8 cellular contexts compared by ENCODE assay signal in the genomic region with DNA sequence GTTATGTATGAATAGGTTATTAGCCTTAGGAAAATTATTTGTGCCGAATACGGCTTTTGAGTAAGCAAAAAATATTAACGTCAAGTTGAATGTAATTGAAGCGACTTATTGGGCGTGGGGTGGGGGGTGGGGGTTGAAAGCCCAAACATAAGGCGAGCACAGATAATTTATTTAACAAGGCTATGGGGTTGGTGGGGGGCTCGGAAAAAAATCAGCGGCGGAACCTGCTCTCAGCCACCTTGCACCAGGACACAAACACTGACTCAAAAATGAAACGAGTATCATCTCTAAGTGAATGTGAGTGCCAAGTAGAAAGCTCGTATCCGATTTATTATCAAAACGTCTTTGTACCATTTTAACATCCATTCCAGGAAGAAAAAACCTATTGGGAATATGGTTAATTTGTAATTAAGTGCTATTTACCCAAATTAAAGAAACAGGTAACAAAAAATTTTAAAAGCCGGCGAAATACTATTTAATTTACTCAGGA. TPM values are rescaled to one million over a fixed set of nuclear protein-coding genes. Genes with fewer than 3 reads are reported as not detected.
DNase-seq lines count a peak whose midpoint lies in the region; ATAC-seq and TF ChIP-seq lines count a peak whose summit lies in the region.

No MANE protein-coding gene starts in this region.

- peak overlapping the region; percentile 53 for H3K4me3 ChIP-seq in retinal pigment epithelial cell (ENCODE audit: low read length)

- no peaks in the 10 kb centered on the region for H3K9me3 Mint-ChIP-seq in activated CD4-positive, alpha-beta T cell treated with anti-CD3 and anti-CD28 coated beads, Interleukin-2, amount 10 ng/mL, durations not matched to agents 24 days and 14 days
- H3K9me3 Mint-ChIP-seq in T-helper 2 cell treated with Interferon-gamma antibody and Interleukin-4, amounts not matched to agents 5 μg/mL and 100 μg/mL, for 36 hours, result no peaks in the 10 kb centered on the region

- TF ChIP-seq CTCF in foreskin keratinocyte (conservative IDR thresholded peaks at IDR 0.05), result no peak
- no peak for TF ChIP-seq CTCF in retinal pigment epithelial cell (conservative IDR thresholded peaks at IDR 0.05; ENCODE audit: low read depth, low read length)

- peak overlapping the region; percentile 86 for H3K4me3 Mint-ChIP-seq in activated CD4-positive, alpha-beta T cell treated with anti-CD3 and anti-CD28 coated beads, Interleukin-2, amount 10 ng/mL, durations not matched to agents 24 days and 14 days
- peak overlapping the region; percentile 85 for H3K4me3 Mint-ChIP-seq in T-helper 2 cell treated with Interferon-gamma antibody and Interleukin-4, amounts not matched to agents 5 μg/mL and 100 μg/mL, for 36 hours

- H3K27me3 ChIP-seq in foreskin keratinocyte, result no peaks in the 10 kb centered on the region

- ATAC-seq in foreskin keratinocyte (no peak), GM18907 (IDR thresholded peaks at IDR 0.05; ENCODE audit: unreplicated experiment) (no peak), GM21381 (IDR thresholded peaks at IDR 0.05; ENCODE audit: unreplicated experiment) (no peak)

- DNase-seq in activated CD4-positive, alpha-beta T cell treated with anti-CD3 and anti-CD28 coated beads, Interleukin-2, amount 10 ng/mL, durations not matched to agents 24 days and 14 days, result no peak
- DNase-seq in activated CD4-positive, alpha-beta T cell treated with anti-CD3 and anti-CD28 coated beads for 48 hours, result no peak
- no peak for DNase-seq in T-helper 2 cell treated with Interferon-gamma antibody and Interleukin-4, amounts not matched to agents 5 μg/mL and 100 μg/mL, for 36 hours (ENCODE audit: low spot score)
- DNase-seq in foreskin keratinocyte (no peak), retinal pigment epithelial cell (ENCODE audit: low read depth) (no peak), COR-L47 (lab: John Stamatoyannopoulos, UW) (no peak)

- H3K36me3 Mint-ChIP-seq in activated CD4-positive, alpha-beta T cell treated with anti-CD3 and anti-CD28 coated beads, Interleukin-2, amount 10 ng/mL, durations not matched to agents 24 days and 14 days (ENCODE audit: low read depth), result peaks cover 2% of the 10 kb centered on the region
- H3K36me3 Mint-ChIP-seq in T-helper 2 cell treated with Interferon-gamma antibody and Interleukin-4, amounts not matched to agents 5 μg/mL and 100 μg/mL, for 36 hours (ENCODE audit: low read depth), result no peaks in the 10 kb centered on the region

- H3K27me3 Mint-ChIP-seq in activated CD4-positive, alpha-beta T cell treated with anti-CD3 and anti-CD28 coated beads, Interleukin-2, amount 10 ng/mL, durations not matched to agents 24 days and 14 days, result peaks cover 3% of the 10 kb centered on the region
- H3K27me3 Mint-ChIP-seq in T-helper 2 cell treated with Interferon-gamma antibody and Interleukin-4, amounts not matched to agents 5 μg/mL and 100 μg/mL, for 36 hours (ENCODE audit: low read depth), result peaks cover 5% of the 10 kb centered on the region

- H3K27ac Mint-ChIP-seq in activated CD4-positive, alpha-beta T cell treated with anti-CD3 and anti-CD28 coated beads, Interleukin-2, amount 10 ng/mL, durations not matched to agents 24 days and 14 days, result peak overlapping the region; percentile 94
- H3K27ac Mint-ChIP-seq in T-helper 2 cell treated with Interferon-gamma antibody and Interleukin-4, amounts not matched to agents 5 μg/mL and 100 μg/mL, for 36 hours, result peak overlapping the region; percentile 96

- intact Hi-C loops in activated CD4-positive, alpha-beta T cell treated with anti-CD3 and anti-CD28 coated beads, Interleukin-2, amount 10 ng/mL, durations not matched to agents 24 days and 14 days (cut with micrococcal nuclease), result loop anchor here (2.0 to 10.0 kb wide), 3 partner anchors 277 to 1035 kb away; partner anchors contain the start of genes C4orf33, HSPA4L and SCLT1

- no peaks in the 10 kb centered on the region for H3K4me1 ChIP-seq in foreskin keratinocyte

- peaks cover 9% of the 10 kb centered on the region for H3K4me1 Mint-ChIP-seq in activated CD4-positive, alpha-beta T cell treated with anti-CD3 and anti-CD28 coated beads, Interleukin-2, amount 10 ng/mL, durations not matched to agents 24 days and 14 days
- H3K4me1 Mint-ChIP-seq in T-helper 2 cell treated with Interferon-gamma antibody and Interleukin-4, amounts not matched to agents 5 μg/mL and 100 μg/mL, for 36 hours (ENCODE audit: low read depth), result peaks cover 10% of the 10 kb centered on the region

- H3K27ac ChIP-seq in foreskin keratinocyte, result peak overlapping the region; percentile 96

RNA-seq across cellular contexts. Expression of gene LARP1B, which starts 0.9 kb away (rescaled TPM):
- 31.1 and 32.6 TPM in 2 replicates for total RNA-seq in activated CD4-positive, alpha-beta T cell treated with anti-CD3 and anti-CD28 coated beads, Interleukin-2, amount 10 ng/mL, durations not matched to agents 24 days and 14 days
- 19.7 and 20.0 TPM in 2 replicates for total RNA-seq in foreskin keratinocyte
- polyA plus RNA-seq in foreskin keratinocyte, result 8.1 and 10.2 TPM in 2 replicates
